ENCODE assay signal across 1 cellular context in the genomic region with DNA sequence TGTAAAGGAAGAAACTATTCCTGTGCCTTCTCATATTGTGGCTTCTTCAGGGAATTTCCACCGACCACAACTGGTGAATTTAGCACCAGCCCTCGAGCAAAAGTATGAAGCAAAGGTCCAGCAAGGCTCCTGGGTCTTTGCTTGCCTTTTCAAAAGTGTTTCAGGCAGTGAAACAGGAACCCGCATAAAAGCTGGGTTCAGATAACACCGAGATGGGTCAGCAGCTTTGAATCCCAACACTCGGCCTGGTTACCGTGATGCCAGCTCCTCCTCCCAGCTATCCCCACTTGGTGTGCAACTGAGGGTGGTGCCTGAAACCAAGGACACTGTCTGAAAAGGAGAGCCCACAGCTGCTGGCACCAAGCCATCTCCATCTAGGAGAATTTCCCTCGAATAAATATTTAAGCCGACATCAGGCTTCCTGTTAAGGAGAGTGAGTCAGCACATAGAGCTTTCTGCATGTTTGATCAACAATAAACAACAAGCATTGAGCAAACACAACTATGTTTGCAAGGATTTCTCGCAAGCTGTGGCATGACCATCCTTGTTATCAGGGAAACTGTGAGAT.
TF ChIP-seq lines count a peak whose summit lies in the region.

No MANE protein-coding gene starts in this region.

TF ChIP-seq in HepG2, 621 proteins besides CTCF, POLR2A, EP300 and RAD21 (continued from another document and continues in another):
- TF ChIP-seq, protein P1, sequence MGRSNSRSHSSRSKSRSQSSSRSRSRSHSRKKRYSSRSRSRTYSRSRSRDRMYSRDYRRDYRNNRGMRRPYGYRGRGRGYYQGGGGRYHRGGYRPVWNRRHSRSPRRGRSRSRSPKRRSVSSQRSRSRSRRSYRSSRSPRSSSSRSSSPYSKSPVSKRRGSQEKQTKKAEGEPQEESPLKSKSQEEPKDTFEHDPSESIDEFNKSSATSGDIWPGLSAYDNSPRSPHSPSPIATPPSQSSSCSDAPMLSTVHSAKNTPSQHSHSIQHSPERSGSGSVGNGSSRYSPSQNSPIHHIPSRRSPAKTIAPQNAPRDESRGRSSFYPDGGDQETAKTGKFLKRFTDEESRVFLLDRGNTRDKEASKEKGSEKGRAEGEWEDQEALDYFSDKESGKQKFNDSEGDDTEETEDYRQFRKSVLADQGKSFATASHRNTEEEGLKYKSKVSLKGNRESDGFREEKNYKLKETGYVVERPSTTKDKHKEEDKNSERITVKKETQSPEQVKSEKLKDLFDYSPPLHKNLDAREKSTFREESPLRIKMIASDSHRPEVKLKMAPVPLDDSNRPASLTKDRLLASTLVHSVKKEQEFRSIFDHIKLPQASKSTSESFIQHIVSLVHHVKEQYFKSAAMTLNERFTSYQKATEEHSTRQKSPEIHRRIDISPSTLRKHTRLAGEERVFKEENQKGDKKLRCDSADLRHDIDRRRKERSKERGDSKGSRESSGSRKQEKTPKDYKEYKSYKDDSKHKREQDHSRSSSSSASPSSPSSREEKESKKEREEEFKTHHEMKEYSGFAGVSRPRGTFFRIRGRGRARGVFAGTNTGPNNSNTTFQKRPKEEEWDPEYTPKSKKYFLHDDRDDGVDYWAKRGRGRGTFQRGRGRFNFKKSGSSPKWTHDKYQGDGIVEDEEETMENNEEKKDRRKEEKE (IDR thresholded peaks at IDR 0.05) = no peak
- TF ChIP-seq NBN (conservative IDR thresholded peaks at IDR 0.05) (no peak), ZNF354B (CRISPR knock-in tag; IDR thresholded peaks at IDR 0.05) (no peak), ZNF251 (CRISPR knock-in tag; IDR thresholded peaks at IDR 0.05) (no peak), TRIM24 (CRISPR knock-in tag; IDR thresholded peaks at IDR 0.05) (no peak), ZNF761 (CRISPR knock-in tag; conservative IDR thresholded peaks at IDR 0.05) (no peak), ATAD3A (CRISPR knock-in tag; IDR thresholded peaks at IDR 0.05) (no peak), ZSCAN12 (CRISPR knock-in tag; IDR thresholded peaks at IDR 0.05) (no peak), ZNF232 (CRISPR knock-in tag; IDR thresholded peaks at IDR 0.05; ENCODE audit: borderline replicate concordance) (no peak), LCORL (IDR thresholded peaks at IDR 0.05) (no peak), LCORL (CRISPR knock-in tag; IDR thresholded peaks at IDR 0.05) (no peak), PHF21A (CRISPR knock-in tag; IDR thresholded peaks at IDR 0.05) (0 out of 2 replicates have a peak, but pooled peaks have one; percentile 16), SP5 (CRISPR knock-in tag; IDR thresholded peaks at IDR 0.05; ENCODE audit: borderline replicate concordance, low read depth) (no peak), ZFP1 (CRISPR knock-in tag; IDR thresholded peaks at IDR 0.05) (no peak), PAF1 (CRISPR knock-in tag; IDR thresholded peaks at IDR 0.05) (no peak), CC2D1A (CRISPR knock-in tag; IDR thresholded peaks at IDR 0.05) (no peak), ZNF570 (CRISPR knock-in tag; IDR thresholded peaks at IDR 0.05; ENCODE audit: borderline replicate concordance) (no peak), ZNF567 (CRISPR knock-in tag; IDR thresholded peaks at IDR 0.05; ENCODE audit: borderline replicate concordance) (no peak), ZNF841 (CRISPR knock-in tag; IDR thresholded peaks at IDR 0.05; ENCODE audit: borderline replicate concordance) (no peak), CREM (IDR thresholded peaks at IDR 0.05) (peak; percentile 55; the same call in 1 of the 2 replicates), CREM (CRISPR knock-in tag; IDR thresholded peaks at IDR 0.05) (no peak), SOX6 (IDR thresholded peaks at IDR 0.05) (no peak), SOX6 (CRISPR knock-in tag; IDR thresholded peaks at IDR 0.05) (peak; percentile 72), TEAD2 (CRISPR knock-in tag; IDR thresholded peaks at IDR 0.05) (no peak), RFXAP (CRISPR knock-in tag; IDR thresholded peaks at IDR 0.05; ENCODE audit: borderline replicate concordance) (no peak), THYN1 (CRISPR knock-in tag; IDR thresholded peaks at IDR 0.05; ENCODE audit: borderline replicate concordance, low read depth) (no peak), ZNF10 (CRISPR knock-in tag; IDR thresholded peaks at IDR 0.05; ENCODE audit: borderline replicate concordance, low read depth) (no peak), NCOA5 (CRISPR knock-in tag; IDR thresholded peaks at IDR 0.05) (no peak), KLF13 (CRISPR knock-in tag; IDR thresholded peaks at IDR 0.05) (no peak), ZNF781 (CRISPR knock-in tag; IDR thresholded peaks at IDR 0.05; ENCODE audit: borderline replicate concordance, not compliant biosample characterization) (no peak), TOE1 (CRISPR knock-in tag; IDR thresholded peaks at IDR 0.05) (no peak), FOXK2 (IDR thresholded peaks at IDR 0.05) (no peak), ZNF703 (CRISPR knock-in tag; IDR thresholded peaks at IDR 0.05; ENCODE audit: borderline replicate concordance) (no peak)
- TF ChIP-seq, protein P2, sequence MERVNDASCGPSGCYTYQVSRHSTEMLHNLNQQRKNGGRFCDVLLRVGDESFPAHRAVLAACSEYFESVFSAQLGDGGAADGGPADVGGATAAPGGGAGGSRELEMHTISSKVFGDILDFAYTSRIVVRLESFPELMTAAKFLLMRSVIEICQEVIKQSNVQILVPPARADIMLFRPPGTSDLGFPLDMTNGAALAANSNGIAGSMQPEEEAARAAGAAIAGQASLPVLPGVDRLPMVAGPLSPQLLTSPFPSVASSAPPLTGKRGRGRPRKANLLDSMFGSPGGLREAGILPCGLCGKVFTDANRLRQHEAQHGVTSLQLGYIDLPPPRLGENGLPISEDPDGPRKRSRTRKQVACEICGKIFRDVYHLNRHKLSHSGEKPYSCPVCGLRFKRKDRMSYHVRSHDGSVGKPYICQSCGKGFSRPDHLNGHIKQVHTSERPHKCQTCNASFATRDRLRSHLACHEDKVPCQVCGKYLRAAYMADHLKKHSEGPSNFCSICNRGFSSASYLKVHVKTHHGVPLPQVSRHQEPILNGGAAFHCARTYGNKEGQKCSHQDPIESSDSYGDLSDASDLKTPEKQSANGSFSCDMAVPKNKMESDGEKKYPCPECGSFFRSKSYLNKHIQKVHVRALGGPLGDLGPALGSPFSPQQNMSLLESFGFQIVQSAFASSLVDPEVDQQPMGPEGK (CRISPR knock-in tag; IDR thresholded peaks at IDR 0.05) = peak; percentile 62
- TF ChIP-seq, protein P3, sequence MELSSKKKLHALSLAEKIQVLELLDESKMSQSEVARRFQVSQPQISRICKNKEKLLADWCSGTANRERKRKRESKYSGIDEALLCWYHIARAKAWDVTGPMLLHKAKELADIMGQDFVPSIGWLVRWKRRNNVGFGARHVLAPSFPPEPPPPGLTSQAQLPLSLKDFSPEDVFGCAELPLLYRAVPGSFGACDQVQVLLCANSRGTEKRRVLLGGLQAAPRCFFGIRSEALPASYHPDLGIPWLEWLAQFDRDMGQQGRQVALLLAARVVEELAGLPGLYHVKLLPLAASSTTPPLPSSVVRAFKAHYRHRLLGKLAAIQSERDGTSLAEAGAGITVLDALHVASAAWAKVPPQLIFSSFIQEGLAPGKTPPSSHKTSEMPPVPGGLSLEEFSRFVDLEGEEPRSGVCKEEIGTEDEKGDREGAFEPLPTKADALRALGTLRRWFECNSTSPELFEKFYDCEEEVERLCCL (CRISPR knock-in tag; IDR thresholded peaks at IDR 0.05; ENCODE audit: borderline replicate concordance) = no peak
- TF ChIP-seq, protein P4, sequence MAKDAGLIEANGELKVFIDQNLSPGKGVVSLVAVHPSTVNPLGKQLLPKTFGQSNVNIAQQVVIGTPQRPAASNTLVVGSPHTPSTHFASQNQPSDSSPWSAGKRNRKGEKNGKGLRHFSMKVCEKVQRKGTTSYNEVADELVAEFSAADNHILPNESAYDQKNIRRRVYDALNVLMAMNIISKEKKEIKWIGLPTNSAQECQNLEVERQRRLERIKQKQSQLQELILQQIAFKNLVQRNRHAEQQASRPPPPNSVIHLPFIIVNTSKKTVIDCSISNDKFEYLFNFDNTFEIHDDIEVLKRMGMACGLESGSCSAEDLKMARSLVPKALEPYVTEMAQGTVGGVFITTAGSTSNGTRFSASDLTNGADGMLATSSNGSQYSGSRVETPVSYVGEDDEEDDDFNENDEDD (CRISPR knock-in tag; IDR thresholded peaks at IDR 0.05; ENCODE audit: borderline replicate concordance) = peak; percentile 41; the same call in 1 of the 2 replicates
- TF ChIP-seq, protein P5, sequence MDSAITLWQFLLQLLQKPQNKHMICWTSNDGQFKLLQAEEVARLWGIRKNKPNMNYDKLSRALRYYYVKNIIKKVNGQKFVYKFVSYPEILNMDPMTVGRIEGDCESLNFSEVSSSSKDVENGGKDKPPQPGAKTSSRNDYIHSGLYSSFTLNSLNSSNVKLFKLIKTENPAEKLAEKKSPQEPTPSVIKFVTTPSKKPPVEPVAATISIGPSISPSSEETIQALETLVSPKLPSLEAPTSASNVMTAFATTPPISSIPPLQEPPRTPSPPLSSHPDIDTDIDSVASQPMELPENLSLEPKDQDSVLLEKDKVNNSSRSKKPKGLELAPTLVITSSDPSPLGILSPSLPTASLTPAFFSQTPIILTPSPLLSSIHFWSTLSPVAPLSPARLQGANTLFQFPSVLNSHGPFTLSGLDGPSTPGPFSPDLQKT (CRISPR knock-in tag; IDR thresholded peaks at IDR 0.05; ENCODE audit: borderline replicate concordance) = no peak
- TF ChIP-seq, protein P6, sequence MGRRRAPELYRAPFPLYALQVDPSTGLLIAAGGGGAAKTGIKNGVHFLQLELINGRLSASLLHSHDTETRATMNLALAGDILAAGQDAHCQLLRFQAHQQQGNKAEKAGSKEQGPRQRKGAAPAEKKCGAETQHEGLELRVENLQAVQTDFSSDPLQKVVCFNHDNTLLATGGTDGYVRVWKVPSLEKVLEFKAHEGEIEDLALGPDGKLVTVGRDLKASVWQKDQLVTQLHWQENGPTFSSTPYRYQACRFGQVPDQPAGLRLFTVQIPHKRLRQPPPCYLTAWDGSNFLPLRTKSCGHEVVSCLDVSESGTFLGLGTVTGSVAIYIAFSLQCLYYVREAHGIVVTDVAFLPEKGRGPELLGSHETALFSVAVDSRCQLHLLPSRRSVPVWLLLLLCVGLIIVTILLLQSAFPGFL (CRISPR knock-in tag; IDR thresholded peaks at IDR 0.05) = no peak
- TF ChIP-seq, protein P7, sequence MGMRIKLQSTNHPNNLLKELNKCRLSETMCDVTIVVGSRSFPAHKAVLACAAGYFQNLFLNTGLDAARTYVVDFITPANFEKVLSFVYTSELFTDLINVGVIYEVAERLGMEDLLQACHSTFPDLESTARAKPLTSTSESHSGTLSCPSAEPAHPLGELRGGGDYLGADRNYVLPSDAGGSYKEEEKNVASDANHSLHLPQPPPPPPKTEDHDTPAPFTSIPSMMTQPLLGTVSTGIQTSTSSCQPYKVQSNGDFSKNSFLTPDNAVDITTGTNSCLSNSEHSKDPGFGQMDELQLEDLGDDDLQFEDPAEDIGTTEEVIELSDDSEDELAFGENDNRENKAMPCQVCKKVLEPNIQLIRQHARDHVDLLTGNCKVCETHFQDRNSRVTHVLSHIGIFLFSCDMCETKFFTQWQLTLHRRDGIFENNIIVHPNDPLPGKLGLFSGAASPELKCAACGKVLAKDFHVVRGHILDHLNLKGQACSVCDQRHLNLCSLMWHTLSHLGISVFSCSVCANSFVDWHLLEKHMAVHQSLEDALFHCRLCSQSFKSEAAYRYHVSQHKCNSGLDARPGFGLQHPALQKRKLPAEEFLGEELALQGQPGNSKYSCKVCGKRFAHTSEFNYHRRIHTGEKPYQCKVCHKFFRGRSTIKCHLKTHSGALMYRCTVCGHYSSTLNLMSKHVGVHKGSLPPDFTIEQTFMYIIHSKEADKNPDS (CRISPR knock-in tag; IDR thresholded peaks at IDR 0.05) = no peak
- TF ChIP-seq, protein P8, sequence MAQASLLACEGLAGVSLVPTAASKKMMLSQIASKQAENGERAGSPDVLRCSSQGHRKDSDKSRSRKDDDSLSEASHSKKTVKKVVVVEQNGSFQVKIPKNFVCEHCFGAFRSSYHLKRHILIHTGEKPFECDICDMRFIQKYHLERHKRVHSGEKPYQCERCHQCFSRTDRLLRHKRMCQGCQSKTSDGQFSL (CRISPR knock-in tag; IDR thresholded peaks at IDR 0.05) = no peak
- TF ChIP-seq, protein P9, sequence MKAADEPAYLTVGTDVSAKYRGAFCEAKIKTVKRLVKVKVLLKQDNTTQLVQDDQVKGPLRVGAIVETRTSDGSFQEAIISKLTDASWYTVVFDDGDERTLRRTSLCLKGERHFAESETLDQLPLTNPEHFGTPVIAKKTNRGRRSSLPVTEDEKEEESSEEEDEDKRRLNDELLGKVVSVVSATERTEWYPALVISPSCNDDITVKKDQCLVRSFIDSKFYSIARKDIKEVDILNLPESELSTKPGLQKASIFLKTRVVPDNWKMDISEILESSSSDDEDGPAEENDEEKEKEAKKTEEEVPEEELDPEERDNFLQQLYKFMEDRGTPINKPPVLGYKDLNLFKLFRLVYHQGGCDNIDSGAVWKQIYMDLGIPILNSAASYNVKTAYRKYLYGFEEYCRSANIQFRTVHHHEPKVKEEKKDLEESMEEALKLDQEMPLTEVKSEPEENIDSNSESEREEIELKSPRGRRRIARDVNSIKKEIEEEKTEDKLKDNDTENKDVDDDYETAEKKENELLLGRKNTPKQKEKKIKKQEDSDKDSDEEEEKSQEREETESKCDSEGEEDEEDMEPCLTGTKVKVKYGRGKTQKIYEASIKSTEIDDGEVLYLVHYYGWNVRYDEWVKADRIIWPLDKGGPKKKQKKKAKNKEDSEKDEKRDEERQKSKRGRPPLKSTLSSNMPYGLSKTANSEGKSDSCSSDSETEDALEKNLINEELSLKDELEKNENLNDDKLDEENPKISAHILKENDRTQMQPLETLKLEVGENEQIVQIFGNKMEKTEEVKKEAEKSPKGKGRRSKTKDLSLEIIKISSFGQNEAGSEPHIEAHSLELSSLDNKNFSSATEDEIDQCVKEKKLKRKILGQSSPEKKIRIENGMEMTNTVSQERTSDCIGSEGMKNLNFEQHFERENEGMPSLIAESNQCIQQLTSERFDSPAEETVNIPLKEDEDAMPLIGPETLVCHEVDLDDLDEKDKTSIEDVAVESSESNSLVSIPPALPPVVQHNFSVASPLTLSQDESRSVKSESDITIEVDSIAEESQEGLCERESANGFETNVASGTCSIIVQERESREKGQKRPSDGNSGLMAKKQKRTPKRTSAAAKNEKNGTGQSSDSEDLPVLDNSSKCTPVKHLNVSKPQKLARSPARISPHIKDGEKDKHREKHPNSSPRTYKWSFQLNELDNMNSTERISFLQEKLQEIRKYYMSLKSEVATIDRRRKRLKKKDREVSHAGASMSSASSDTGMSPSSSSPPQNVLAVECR (CRISPR knock-in tag; IDR thresholded peaks at IDR 0.05; ENCODE audit: borderline replicate concordance) = peak; percentile 46; the same call in 1 of the 2 replicates
- TF ChIP-seq, protein P10, sequence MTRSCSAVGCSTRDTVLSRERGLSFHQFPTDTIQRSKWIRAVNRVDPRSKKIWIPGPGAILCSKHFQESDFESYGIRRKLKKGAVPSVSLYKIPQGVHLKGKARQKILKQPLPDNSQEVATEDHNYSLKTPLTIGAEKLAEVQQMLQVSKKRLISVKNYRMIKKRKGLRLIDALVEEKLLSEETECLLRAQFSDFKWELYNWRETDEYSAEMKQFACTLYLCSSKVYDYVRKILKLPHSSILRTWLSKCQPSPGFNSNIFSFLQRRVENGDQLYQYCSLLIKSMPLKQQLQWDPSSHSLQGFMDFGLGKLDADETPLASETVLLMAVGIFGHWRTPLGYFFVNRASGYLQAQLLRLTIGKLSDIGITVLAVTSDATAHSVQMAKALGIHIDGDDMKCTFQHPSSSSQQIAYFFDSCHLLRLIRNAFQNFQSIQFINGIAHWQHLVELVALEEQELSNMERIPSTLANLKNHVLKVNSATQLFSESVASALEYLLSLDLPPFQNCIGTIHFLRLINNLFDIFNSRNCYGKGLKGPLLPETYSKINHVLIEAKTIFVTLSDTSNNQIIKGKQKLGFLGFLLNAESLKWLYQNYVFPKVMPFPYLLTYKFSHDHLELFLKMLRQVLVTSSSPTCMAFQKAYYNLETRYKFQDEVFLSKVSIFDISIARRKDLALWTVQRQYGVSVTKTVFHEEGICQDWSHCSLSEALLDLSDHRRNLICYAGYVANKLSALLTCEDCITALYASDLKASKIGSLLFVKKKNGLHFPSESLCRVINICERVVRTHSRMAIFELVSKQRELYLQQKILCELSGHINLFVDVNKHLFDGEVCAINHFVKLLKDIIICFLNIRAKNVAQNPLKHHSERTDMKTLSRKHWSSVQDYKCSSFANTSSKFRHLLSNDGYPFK (CRISPR knock-in tag; IDR thresholded peaks at IDR 0.05; ENCODE audit: borderline replicate concordance) = no peak
